31 cellular contexts compared by ENCODE assay signal in the genomic region with DNA sequence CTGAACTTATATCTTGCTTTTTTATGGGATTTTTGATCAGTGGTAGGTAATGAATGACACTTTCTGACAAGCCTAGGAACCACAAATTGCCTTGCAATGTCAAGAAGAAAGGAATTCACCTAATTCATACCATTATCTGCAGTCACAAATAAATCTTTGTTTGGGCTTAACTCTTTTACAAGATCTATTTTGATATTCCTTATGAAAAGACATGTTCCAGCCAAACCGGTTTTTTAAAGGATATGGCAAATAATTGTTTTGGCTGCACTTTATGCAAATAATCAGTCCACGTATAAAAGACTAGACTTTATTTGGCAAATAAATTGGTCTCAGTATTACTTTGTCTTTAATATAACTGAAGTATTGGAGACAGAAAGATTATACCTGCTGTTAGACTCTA.
"Had no signal": no experiment of that assay in that cellular context is flagged by ENCODE, and none has a peak within 500 bp of the region (broad histone marks: within the 10 kb centered on the region; RNA-seq: fewer than 3 reads in every experiment).

No MANE protein-coding gene starts in this region.

- ATAC-seq: activated naive CD8-positive, alpha-beta T cell treated with anti-CD3 and anti-CD28 coated beads, Interleukin-2, amount 50 U/mL, for 24 hours; gastrocnemius medialis; left lung; mucosa of descending colon; sciatic nerve; stimulated activated effector memory CD8-positive, alpha-beta T cell treated with anti-CD3 and anti-CD28 coated beads, Interleukin-12 subunit alpha, Interleukin-12 subunit beta, amount 100 ng/mL, for 72 hours; T-helper 17 cell; WTC11 had no signal

- H3K27me3 ChIP-seq: breast epithelium, gastrocnemius medialis, left lung, neutrophil, vagina had no signal

- H3K27me3 Mint-ChIP-seq: activated CD4-positive, alpha-beta memory T cell treated with anti-CD3 and anti-CD28 coated beads, Interleukin-2, amount 10 ng/mL, durations not matched to agents 7 days and 5 days; activated CD4-positive, alpha-beta T cell treated with anti-CD3 and anti-CD28 coated beads, Interleukin-2, amount 10 ng/mL, durations not matched to agents 7 days and 5 days; activated naive CD4-positive, alpha-beta T cell treated with anti-CD3 and anti-CD28 coated beads, Interleukin-2, amount 10 ng/mL, durations not matched to agents 7 days and 5 days; activated naive CD8-positive, alpha-beta T cell treated with anti-CD3 and anti-CD28 coated beads, Interleukin-2, amount 50 U/mL, for 24 hours; activated T-cell treated with anti-CD3 and anti-CD28 coated beads, Interleukin-2, amount 50 U/mL, for 24 hours; central memory CD8-positive, alpha-beta T cell; stimulated activated naive CD8-positive, alpha-beta T cell treated with anti-CD3 and anti-CD28 coated beads, Interleukin-15, Interleukin-2, amounts not matched to agents 100 ng/mL and 50 ng/mL, for 24 hours; T-helper 17 cell; type B pancreatic cell had no signal

- H3K9me3 Mint-ChIP-seq: activated CD4-positive, alpha-beta memory T cell treated with anti-CD3 and anti-CD28 coated beads, Interleukin-2, amount 10 ng/mL, durations not matched to agents 7 days and 5 days; activated CD4-positive, alpha-beta T cell treated with anti-CD3 and anti-CD28 coated beads, Interleukin-2, amount 10 ng/mL, durations not matched to agents 7 days and 5 days; central memory CD8-positive, alpha-beta T cell; type B pancreatic cell had no signal

- H3K4me3 ChIP-seq: breast epithelium, gastrocnemius medialis, left lung, lung, mucosa of descending colon, skin epidermis, thoracic aorta, vagina had no signal

- H3K4me1 Mint-ChIP-seq: activated CD4-positive, alpha-beta memory T cell treated with anti-CD3 and anti-CD28 coated beads, Interleukin-2, amount 10 ng/mL, durations not matched to agents 7 days and 5 days; activated CD4-positive, alpha-beta T cell treated with anti-CD3 and anti-CD28 coated beads, Interleukin-2, amount 10 ng/mL, durations not matched to agents 7 days and 5 days; activated naive CD4-positive, alpha-beta T cell treated with anti-CD3 and anti-CD28 coated beads, Interleukin-2, amount 10 ng/mL, durations not matched to agents 7 days and 5 days; activated naive CD8-positive, alpha-beta T cell treated with anti-CD3 and anti-CD28 coated beads, Interleukin-2, amount 50 U/mL, for 24 hours; central memory CD8-positive, alpha-beta T cell; nephron; stimulated activated effector memory CD8-positive, alpha-beta T cell treated with anti-CD3 and anti-CD28 coated beads, Interleukin-12 subunit alpha, Interleukin-12 subunit beta, amount 100 ng/mL, for 72 hours; T-helper 17 cell had no signal

- H3K4me3 Mint-ChIP-seq: activated CD4-positive, alpha-beta memory T cell treated with anti-CD3 and anti-CD28 coated beads, Interleukin-2, amount 10 ng/mL, durations not matched to agents 7 days and 5 days; activated CD4-positive, alpha-beta T cell treated with anti-CD3 and anti-CD28 coated beads, Interleukin-2, amount 10 ng/mL, durations not matched to agents 7 days and 5 days; activated naive CD4-positive, alpha-beta T cell treated with anti-CD3 and anti-CD28 coated beads, Interleukin-2, amount 10 ng/mL, durations not matched to agents 7 days and 5 days; activated naive CD8-positive, alpha-beta T cell treated with anti-CD3 and anti-CD28 coated beads, Interleukin-2, amount 50 U/mL, for 24 hours; activated T-cell treated with anti-CD3 and anti-CD28 coated beads, Interleukin-2, amount 50 U/mL, for 24 hours; central memory CD8-positive, alpha-beta T cell; nephron; stimulated activated effector memory CD8-positive, alpha-beta T cell treated with anti-CD3 and anti-CD28 coated beads, Interleukin-12 subunit alpha, Interleukin-12 subunit beta, amount 100 ng/mL, for 72 hours; stimulated activated naive CD8-positive, alpha-beta T cell treated with anti-CD3 and anti-CD28 coated beads, Interleukin-15, Interleukin-2, amounts not matched to agents 100 ng/mL and 50 ng/mL, for 24 hours; T-helper 17 cell; type B pancreatic cell; WTC11 had no signal

- H3K9me3 ChIP-seq: breast epithelium, gastrocnemius medialis, neutrophil, thoracic aorta, vagina had no signal

- H3K27ac ChIP-seq: breast epithelium, gastrocnemius medialis, left lung, neutrophil, skin epidermis, thoracic aorta, vagina had no signal

- H3K4me1 ChIP-seq: breast epithelium, gastrocnemius medialis, left lung, vagina had no signal

- DNase-seq: activated CD4-positive, alpha-beta memory T cell treated with anti-CD3 and anti-CD28 coated beads, Interleukin-2, amount 10 ng/mL, durations not matched to agents 7 days and 5 days; activated CD4-positive, alpha-beta T cell treated with anti-CD3 and anti-CD28 coated beads for 1 hour; activated CD4-positive, alpha-beta T cell treated with anti-CD3 and anti-CD28 coated beads, Interleukin-2, amount 10 ng/mL, durations not matched to agents 7 days and 5 days; activated CD8-positive, alpha-beta memory T cell treated with anti-CD3 and anti-CD28 coated beads, Interleukin-2, amount 50 U/mL, for 48 hours; activated gamma-delta T cell; activated naive CD4-positive, alpha-beta T cell treated with anti-CD3 and anti-CD28 coated beads, Interleukin-2, amount 10 ng/mL, durations not matched to agents 7 days and 5 days; activated naive CD8-positive, alpha-beta T cell treated with anti-CD3 and anti-CD28 coated beads, Interleukin-2, amount 50 U/mL, for 24 hours; activated T-cell treated with anti-CD3 and anti-CD28 coated beads, Interleukin-2, amount 50 U/mL, for 24 hours; amygdala; dermis blood vessel endothelial cell; effector CD4-positive, alpha-beta T cell; gastrocnemius medialis; glutamatergic neuron; left lung; mucosa of descending colon; stimulated activated CD4-positive, alpha-beta T cell treated with anti-CD3 and anti-CD28 coated beads, Interleukin-4, amount 100 ng/mL, for 24 hours; T-helper 17 cell; T1000 had no signal

- H3K27ac Mint-ChIP-seq: activated CD4-positive, alpha-beta memory T cell treated with anti-CD3 and anti-CD28 coated beads, Interleukin-2, amount 10 ng/mL, durations not matched to agents 7 days and 5 days; activated CD4-positive, alpha-beta T cell treated with anti-CD3 and anti-CD28 coated beads, Interleukin-2, amount 10 ng/mL, durations not matched to agents 7 days and 5 days; activated naive CD4-positive, alpha-beta T cell treated with anti-CD3 and anti-CD28 coated beads, Interleukin-2, amount 10 ng/mL, durations not matched to agents 7 days and 5 days; activated naive CD8-positive, alpha-beta T cell treated with anti-CD3 and anti-CD28 coated beads, Interleukin-2, amount 50 U/mL, for 24 hours; activated T-cell treated with anti-CD3 and anti-CD28 coated beads, Interleukin-2, amount 50 U/mL, for 24 hours; nephron; stimulated activated effector memory CD8-positive, alpha-beta T cell treated with anti-CD3 and anti-CD28 coated beads, Interleukin-12 subunit alpha, Interleukin-12 subunit beta, amount 100 ng/mL, for 72 hours; stimulated activated naive CD8-positive, alpha-beta T cell treated with anti-CD3 and anti-CD28 coated beads, Interleukin-15, Interleukin-2, amounts not matched to agents 100 ng/mL and 50 ng/mL, for 24 hours; T-helper 17 cell; type B pancreatic cell; WTC11 had no signal

- H3K36me3 Mint-ChIP-seq: activated naive CD4-positive, alpha-beta T cell treated with anti-CD3 and anti-CD28 coated beads, Interleukin-2, amount 10 ng/mL, durations not matched to agents 7 days and 5 days; stimulated activated effector memory CD8-positive, alpha-beta T cell treated with anti-CD3 and anti-CD28 coated beads, Interleukin-12 subunit alpha, Interleukin-12 subunit beta, amount 100 ng/mL, for 72 hours; type B pancreatic cell had no signal

- H3K36me3 ChIP-seq: breast epithelium, gastrocnemius medialis, left lung, neutrophil, thoracic aorta, vagina had no signal
